ENCODE assay signal across 1 cellular context in genomic region chr20:19626896-19627295, GRCh38.
TF ChIP-seq lines count a peak whose summit lies in the region.

No MANE protein-coding gene starts in this region.

TF ChIP-seq in IMR-90, 13 proteins besides CTCF, POLR2A, EP300 and RAD21 (continued from another document):
- TF ChIP-seq, protein P1, sequence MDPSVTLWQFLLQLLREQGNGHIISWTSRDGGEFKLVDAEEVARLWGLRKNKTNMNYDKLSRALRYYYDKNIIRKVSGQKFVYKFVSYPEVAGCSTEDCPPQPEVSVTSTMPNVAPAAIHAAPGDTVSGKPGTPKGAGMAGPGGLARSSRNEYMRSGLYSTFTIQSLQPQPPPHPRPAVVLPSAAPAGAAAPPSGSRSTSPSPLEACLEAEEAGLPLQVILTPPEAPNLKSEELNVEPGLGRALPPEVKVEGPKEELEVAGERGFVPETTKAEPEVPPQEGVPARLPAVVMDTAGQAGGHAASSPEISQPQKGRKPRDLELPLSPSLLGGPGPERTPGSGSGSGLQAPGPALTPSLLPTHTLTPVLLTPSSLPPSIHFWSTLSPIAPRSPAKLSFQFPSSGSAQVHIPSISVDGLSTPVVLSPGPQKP (IDR thresholded peaks at IDR 0.05; ENCODE audit: borderline replicate concordance, low read depth, low read length), result no peak
- TF ChIP-seq RFX5 (IDR thresholded peaks at IDR 0.05; ENCODE audit: low read depth, low read length) (no peak), CEBPB (IDR thresholded peaks at IDR 0.05; ENCODE audit: low read depth, low read length) (no peak), RCOR1 (IDR thresholded peaks at IDR 0.05; ENCODE audit: insufficient replicate concordance, low read length) (no peak), NFE2L2 (IDR thresholded peaks at IDR 0.05; ENCODE audit: low read depth, low read length) (no peak)
- TF ChIP-seq, protein P2, sequence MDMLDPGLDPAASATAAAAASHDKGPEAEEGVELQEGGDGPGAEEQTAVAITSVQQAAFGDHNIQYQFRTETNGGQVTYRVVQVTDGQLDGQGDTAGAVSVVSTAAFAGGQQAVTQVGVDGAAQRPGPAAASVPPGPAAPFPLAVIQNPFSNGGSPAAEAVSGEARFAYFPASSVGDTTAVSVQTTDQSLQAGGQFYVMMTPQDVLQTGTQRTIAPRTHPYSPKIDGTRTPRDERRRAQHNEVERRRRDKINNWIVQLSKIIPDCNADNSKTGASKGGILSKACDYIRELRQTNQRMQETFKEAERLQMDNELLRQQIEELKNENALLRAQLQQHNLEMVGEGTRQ (IDR thresholded peaks at IDR 0.05; ENCODE audit: low read depth, low read length), result no peak
